In the genomic region with DNA sequence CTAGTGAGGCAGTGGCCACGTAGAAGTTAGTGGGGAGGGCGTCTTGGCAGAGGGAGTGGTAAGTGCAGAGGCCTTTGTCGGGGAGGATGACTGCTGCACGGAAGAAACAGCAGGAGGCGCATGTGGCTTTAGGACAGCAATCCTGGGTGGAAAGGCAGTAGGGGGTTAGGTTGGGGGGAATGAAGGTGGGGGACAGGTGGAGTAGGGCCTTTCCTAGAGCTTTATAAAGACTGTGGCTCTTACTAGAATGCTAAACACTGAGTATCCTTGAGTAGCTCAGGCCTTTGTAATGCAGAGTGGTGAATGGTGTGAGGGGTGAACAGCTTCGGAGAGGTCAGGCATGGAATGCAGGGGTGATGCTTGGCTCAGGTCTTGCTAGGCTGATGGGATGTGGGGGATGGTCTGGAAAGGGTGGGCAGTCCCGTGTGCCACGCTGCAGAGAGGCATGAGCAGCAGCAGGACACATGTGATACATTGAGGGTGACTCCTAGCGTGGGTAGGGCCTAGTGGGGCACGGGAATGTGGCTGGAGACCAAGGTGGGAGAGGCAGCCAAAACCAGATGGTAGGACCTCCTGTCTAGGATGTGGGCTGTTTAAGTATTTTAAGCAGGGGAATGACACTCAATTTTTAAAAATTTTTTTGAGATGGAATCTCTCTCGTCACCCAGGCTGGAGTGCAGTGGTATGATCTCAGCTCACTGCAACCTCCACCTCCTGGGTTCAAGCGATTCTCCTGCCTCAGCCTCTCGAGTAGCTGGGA, we compare ENCODE assay signal across 10 cellular contexts. TPM values are rescaled to one million over a fixed set of nuclear protein-coding genes. Genes with fewer than 3 reads are reported as not detected.
DNase-seq lines count a peak whose midpoint lies in the region; ATAC-seq and TF ChIP-seq lines count a peak whose summit lies in the region.
"Had no signal": no experiment of that assay in that cellular context is flagged by ENCODE, and none has a peak within 500 bp of the region (broad histone marks: within the 10 kb centered on the region; RNA-seq: fewer than 3 reads in every experiment).

No MANE protein-coding gene starts in this region.

- H3K27me3 ChIP-seq in foreskin keratinocyte, result no peaks in the 10 kb centered on the region

- H3K4me3 Mint-ChIP-seq in activated CD4-positive, alpha-beta T cell treated with anti-CD3 and anti-CD28 coated beads, Interleukin-2, amount 10 ng/mL, durations not matched to agents 24 days and 14 days, result no peak overlapping the region

- no peaks in the 10 kb centered on the region for H3K27me3 Mint-ChIP-seq in activated CD4-positive, alpha-beta T cell treated with anti-CD3 and anti-CD28 coated beads, Interleukin-2, amount 10 ng/mL, durations not matched to agents 24 days and 14 days

- H3K4me1 ChIP-seq in foreskin keratinocyte, result no peaks in the 10 kb centered on the region

- no peak for DNase-seq in activated CD4-positive, alpha-beta T cell treated with anti-CD3 and anti-CD28 coated beads, Interleukin-2, amount 10 ng/mL, durations not matched to agents 24 days and 14 days
- DNase-seq in activated CD4-positive, alpha-beta T cell treated with anti-CD3 and anti-CD28 coated beads, Interleukin-2, amount 50 U/mL, for 48 hours, result no peak
- DNase-seq in astrocyte of the cerebellum (ENCODE audit: low read depth) (no peak), iPS DF 19.7 (ENCODE audit: low read depth, low spot score) (peak; percentile 99), renal cortical epithelial cell (ENCODE audit: low read depth) (peak; percentile 80), DMS114 treated with DMSO at 0.1 percent for 48 hours (lab: John Stamatoyannopoulos, UW; ENCODE audit: unreplicated experiment) (no peak), foreskin keratinocyte (no peak)
- DNase-seq: NCI-H446, SHP77 treated with DMSO at 0.1 percent for 48 hours had no signal

- ATAC-seq in foreskin keratinocyte (no peak), GM21390 (IDR thresholded peaks at IDR 0.05; ENCODE audit: unreplicated experiment) (no peak)

- H3K36me3 Mint-ChIP-seq in activated CD4-positive, alpha-beta T cell treated with anti-CD3 and anti-CD28 coated beads, Interleukin-2, amount 10 ng/mL, durations not matched to agents 24 days and 14 days (ENCODE audit: low read depth), result peaks cover 35% of the 10 kb centered on the region

- in situ Hi-C loops in astrocyte of the cerebellum (cut with HindIII; ENCODE audit: low sequenced_read_pairs), result no loop called here

- H3K27ac ChIP-seq in foreskin keratinocyte, result no peak overlapping the region

- TF ChIP-seq CTCF in astrocyte of the cerebellum (IDR thresholded peaks at IDR 0.05; ENCODE audit: low read depth, low read length, missing control alignments), result peak; percentile 15
- no peak for TF ChIP-seq CTCF in foreskin keratinocyte (conservative IDR thresholded peaks at IDR 0.05)

- intact Hi-C loops in activated CD4-positive, alpha-beta T cell treated with anti-CD3 and anti-CD28 coated beads, Interleukin-2, amount 10 ng/mL, durations not matched to agents 24 days and 14 days (cut with micrococcal nuclease), result no loop called here

- peak overlapping the region; percentile 46 for H3K27ac Mint-ChIP-seq in activated CD4-positive, alpha-beta T cell treated with anti-CD3 and anti-CD28 coated beads, Interleukin-2, amount 10 ng/mL, durations not matched to agents 24 days and 14 days

- H3K4me1 Mint-ChIP-seq in activated CD4-positive, alpha-beta T cell treated with anti-CD3 and anti-CD28 coated beads, Interleukin-2, amount 10 ng/mL, durations not matched to agents 24 days and 14 days, result peaks cover 10% of the 10 kb centered on the region

- no peak overlapping the region for H3K4me3 ChIP-seq in astrocyte of the cerebellum (ENCODE audit: low read depth, low read length)

- H3K9me3 Mint-ChIP-seq in activated CD4-positive, alpha-beta T cell treated with anti-CD3 and anti-CD28 coated beads, Interleukin-2, amount 10 ng/mL, durations not matched to agents 24 days and 14 days, result no peaks in the 10 kb centered on the region

RNA-seq across cellular contexts. Expression of a gene that starts 19.2 kb away (rescaled TPM):
- 51.4 and 53.8 TPM in 2 replicates for total RNA-seq in activated CD4-positive, alpha-beta T cell treated with anti-CD3 and anti-CD28 coated beads, Interleukin-2, amount 10 ng/mL, durations not matched to agents 24 days and 14 days
- 20.1 and 97.3 TPM in 2 replicates for total RNA-seq in renal cortical epithelial cell
- total RNA-seq in foreskin keratinocyte, result 45.2 and 45.5 TPM in 2 replicates
- 37.2 and 40.2 TPM in 2 replicates for polyA plus RNA-seq in foreskin keratinocyte

RNA-seq across cellular contexts. Expression of a gene that starts 34.3 kb away (rescaled TPM):
- 99.7 and 109 TPM in 2 replicates for total RNA-seq in activated CD4-positive, alpha-beta T cell treated with anti-CD3 and anti-CD28 coated beads, Interleukin-2, amount 10 ng/mL, durations not matched to agents 24 days and 14 days
- total RNA-seq in renal cortical epithelial cell, result 35.3 and 83.9 TPM in 2 replicates
- 63.7 and 66.4 TPM in 2 replicates for total RNA-seq in foreskin keratinocyte
- 51.9 and 52.6 TPM in 2 replicates for polyA plus RNA-seq in foreskin keratinocyte

Comparison
In these comparisons a context has a peak if more than half of its experiments do, and no peak if none do; other contexts are left out.
1. DNase-seq: peak in iPS DF 19.7 (single experiment) and renal cortical epithelial cell (single experiment); none in activated CD4-positive, alpha-beta T cell treated with anti-CD3 and anti-CD28 coated beads, Interleukin-2, amount 10 ng/mL, durations not matched to agents 24 days and 14 days (single experiment), activated CD4-positive, alpha-beta T cell treated with anti-CD3 and anti-CD28 coated beads, Interleukin-2, amount 50 U/mL, for 48 hours (0 of 2), astrocyte of the cerebellum (single experiment), DMS114 treated with DMSO at 0.1 percent for 48 hours (single experiment) and foreskin keratinocyte (0 of 2).